In the genomic region with DNA sequence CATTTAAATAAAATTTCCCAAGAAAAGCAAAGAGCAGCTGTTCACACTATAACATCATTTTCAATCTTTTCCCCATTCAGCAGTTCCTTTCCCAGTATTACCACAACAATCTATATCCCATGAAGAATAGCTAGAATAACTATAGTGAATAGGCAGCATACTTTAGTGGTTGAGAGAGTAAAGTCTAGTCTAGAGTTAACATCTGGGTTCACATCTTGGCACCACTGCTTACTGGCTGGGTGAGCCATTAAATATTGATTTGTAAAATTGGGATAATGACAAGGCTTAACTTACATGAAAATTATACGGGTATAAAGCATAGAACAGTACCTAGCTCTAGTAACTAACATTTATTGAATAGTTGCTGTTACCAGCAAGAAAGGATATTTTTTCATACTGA, we compare ENCODE assay signal across 34 cellular contexts. TPM values are rescaled to one million over a fixed set of nuclear protein-coding genes. Genes with fewer than 3 reads are reported as not detected.
"Had no signal": no experiment of that assay in that cellular context is flagged by ENCODE, and none has a peak within 500 bp of the region (broad histone marks: within the 10 kb centered on the region; RNA-seq: fewer than 3 reads in every experiment).

No MANE protein-coding gene starts in this region.

- H3K4me3 ChIP-seq: colonic mucosa, esophagus muscularis mucosa, gastroesophageal sphincter, heart left ventricle, lung, prostate gland, right atrium auricular region, sigmoid colon, suprapubic skin, transverse colon, upper lobe of right lung, uterus had no signal

- ATAC-seq: foreskin keratinocyte; gastroesophageal sphincter; heart left ventricle; left colon; left ventricle myocardium superior; stimulated activated naive CD8-positive, alpha-beta T cell treated with anti-CD3 and anti-CD28 coated beads, Interleukin-15, amount 100 ng/mL, for 72 hours; upper lobe of right lung had no signal

- DNase-seq: colonic mucosa; effector CD8-positive, alpha-beta T cell; foreskin keratinocyte; heart left ventricle; hippocampal formation; islet precursor cell; kidney glomerular epithelial cell; left colon; left ventricle myocardium superior; nucleus accumbens; sigmoid colon; stimulated activated CD4-positive, alpha-beta T cell treated with anti-CD3 and anti-CD28 coated beads, Interleukin-2, amount 100 ng/mL, for 24 hours; stimulated activated CD4-positive, alpha-beta T cell treated with anti-CD3 and anti-CD28 coated beads, Interleukin-4, amount 100 ng/mL, for 4 hours; stimulated activated naive CD4-positive, alpha-beta T cell; stimulated activated naive CD8-positive, alpha-beta T cell treated with anti-CD3 and anti-CD28 coated beads, Interleukin-15, amount 100 ng/mL, for 72 hours; transverse colon; upper lobe of right lung; uterus had no signal

- H3K27ac ChIP-seq: colonic mucosa, esophagus muscularis mucosa, foreskin keratinocyte, gastroesophageal sphincter, heart left ventricle, prostate gland, right atrium auricular region, sigmoid colon, suprapubic skin, transverse colon, upper lobe of right lung, uterus had no signal

- H3K27ac Mint-ChIP-seq: dendritic cell treated with granulocyte-macrophage colony-stimulating factor and Interleukin-4, amounts not matched to agents 40 ng/mL and 50 ng/mL, for 4 days; memory B cell; nephron; stimulated activated naive CD8-positive, alpha-beta T cell treated with anti-CD3 and anti-CD28 coated beads, Interleukin-15, amount 100 ng/mL, for 72 hours had no signal

- H3K4me3 Mint-ChIP-seq: dendritic cell treated with granulocyte-macrophage colony-stimulating factor and Interleukin-4, amounts not matched to agents 40 ng/mL and 50 ng/mL, for 4 days; memory B cell; nephron; stimulated activated naive CD8-positive, alpha-beta T cell treated with anti-CD3 and anti-CD28 coated beads, Interleukin-15, amount 100 ng/mL, for 72 hours had no signal

- H3K4me1 ChIP-seq: colonic mucosa, esophagus muscularis mucosa, foreskin keratinocyte, gastroesophageal sphincter, heart left ventricle, prostate gland, right atrium auricular region, sigmoid colon, suprapubic skin, transverse colon, uterus had no signal

- H3K27me3 ChIP-seq: colonic mucosa, esophagus muscularis mucosa, foreskin keratinocyte, gastroesophageal sphincter, heart left ventricle, right atrium auricular region, sigmoid colon, suprapubic skin, transverse colon, upper lobe of right lung, uterus had no signal

- H3K9me3 Mint-ChIP-seq: dendritic cell treated with granulocyte-macrophage colony-stimulating factor and Interleukin-4, amounts not matched to agents 40 ng/mL and 50 ng/mL, for 4 days; memory B cell; nephron; stimulated activated naive CD8-positive, alpha-beta T cell treated with anti-CD3 and anti-CD28 coated beads, Interleukin-15, amount 100 ng/mL, for 72 hours had no signal

- H3K36me3 ChIP-seq: uterus had no signal

- FAIRE-seq: endothelial cell of umbilical vein had no signal

- H3K27me3 Mint-ChIP-seq: dendritic cell treated with granulocyte-macrophage colony-stimulating factor and Interleukin-4, amounts not matched to agents 40 ng/mL and 50 ng/mL, for 4 days; memory B cell; stimulated activated naive CD8-positive, alpha-beta T cell treated with anti-CD3 and anti-CD28 coated beads, Interleukin-15, amount 100 ng/mL, for 72 hours had no signal

- H3K9me3 ChIP-seq: colonic mucosa, esophagus muscularis mucosa, gastroesophageal sphincter, heart left ventricle, prostate gland, right atrium auricular region, sigmoid colon, suprapubic skin, transverse colon, upper lobe of right lung, uterus had no signal

RNA-seq across cellular contexts. Expression of a gene that starts 38.8 kb away (rescaled TPM):
- total RNA-seq: epithelial cell of proximal tubule, foreskin keratinocyte had no signal
- polyA plus RNA-seq: foreskin keratinocyte had no signal

RNA-seq across cellular contexts. Expression of a gene that starts 54.4 kb away (rescaled TPM):
- total RNA-seq: chondrocyte, endothelial cell of umbilical vein, epithelial cell of proximal tubule, foreskin keratinocyte, left ventricle myocardium superior, mononuclear cell, osteocyte, right atrium auricular region, sigmoid colon, skeletal muscle tissue, suprapubic skin, upper lobe of right lung had no signal
- polyA plus RNA-seq: endothelial cell of umbilical vein, fibroblast of lung, foreskin keratinocyte, heart left ventricle had no signal
